22 cellular contexts compared by ENCODE assay signal in genomic region chr10:92483539-92483938, GRCh38.
"Had no signal": no experiment of that assay in that cellular context is flagged by ENCODE, and none has a peak within 500 bp of the region (broad histone marks: within the 10 kb centered on the region; RNA-seq: fewer than 3 reads in every experiment).

No MANE protein-coding gene starts in this region.

- ATAC-seq: HepG2, SK-N-SH treated with all-trans-retinoic acid at 6 μM for 48 hours had no signal

- DNase-seq: IMR-90, Karpas-422, KG1, MM.1S, MV-4-11, NCI-H1048, NCI-H1105 treated with DMSO at 0.1 percent for 48 hours, NCI-H1417 treated with DMSO at 0.1 percent for 48 hours, NCI-H146, NCI-H1694 treated with DMSO at 0.1 percent for 48 hours, NCI-H1930, NCI-H2081, NCI-H2107, NCI-H2227 treated with DMSO at 0.1 percent for 48 hours, NCI-H524, NCI-H526 treated with DMSO at 0.1 percent for 48 hours, NCI-H774, Right ventricle myocardium superior, RPMI8226, SIG-M5 had no signal
